In the genomic region with DNA sequence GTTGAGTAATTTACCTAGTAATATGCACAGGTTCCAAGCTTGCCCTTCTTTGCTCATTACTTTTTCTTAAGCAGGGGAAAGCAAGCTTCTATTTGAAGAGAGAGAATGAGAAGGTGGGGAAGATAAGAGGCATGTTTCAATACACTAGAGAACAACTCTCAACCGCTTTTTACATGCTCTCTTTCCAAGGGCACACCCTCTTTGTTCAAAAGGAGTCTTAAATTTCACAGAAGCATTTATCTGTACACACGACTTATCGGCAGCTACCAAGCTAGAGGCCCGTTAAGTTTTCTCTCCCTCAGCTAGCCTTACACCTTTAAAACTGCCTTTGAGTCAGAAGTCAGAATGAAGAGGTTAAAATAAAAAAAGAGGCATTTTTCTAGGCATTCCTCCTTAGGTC, we compare ENCODE assay signal across 1 cellular context.
TF ChIP-seq lines count a peak whose summit lies in the region.

No MANE protein-coding gene starts in this region.

TF ChIP-seq in K562, 482 proteins besides CTCF, POLR2A, EP300 and RAD21 (continued from another document):
- peak; percentile 66; the same call in 1 of the 2 replicates for TF ChIP-seq LEF1 (IDR thresholded peaks at IDR 0.05)
- peak; percentile 70 for TF ChIP-seq SMARCA4 (IDR thresholded peaks at IDR 0.05)
- peak; percentile 57; the same call in 1 of the 2 replicates for TF ChIP-seq EP400 (IDR thresholded peaks at IDR 0.05)
- TF ChIP-seq SUPT5H (IDR thresholded peaks at IDR 0.05): no peak
- TF ChIP-seq MAFF (IDR thresholded peaks at IDR 0.05; ENCODE audit: low read length): 0 out of 2 replicates have a peak, but pooled peaks have one; percentile 5
- peak in 1 of 2 experiments; percentile 24; a peak in 1 of 4 replicates for TF ChIP-seq RCOR1 (IDR thresholded peaks at IDR 0.05; ENCODE audit: borderline replicate concordance in 1 of 2, low read depth in 2 of 2, low read length in 2 of 2)
- peak; percentile 12; the same call in 1 of the 2 replicates for TF ChIP-seq TAL1 (IDR thresholded peaks at IDR 0.05)
- TF ChIP-seq ESRRA (IDR thresholded peaks at IDR 0.05; ENCODE audit: borderline replicate concordance, low read depth): no peak
- TF ChIP-seq CXXC5 (CRISPR knock-in tag; IDR thresholded peaks at IDR 0.05): peak; percentile 47; the same call in 1 of the 2 replicates
- TF ChIP-seq CHAMP1 (IDR thresholded peaks at IDR 0.05): 0 out of 2 replicates have a peak, but pooled peaks have one; percentile 52
- no peak for TF ChIP-seq RBFOX2 (IDR thresholded peaks at IDR 0.05; ENCODE audit: low read depth, low read length)
- peak; percentile 50; the same call in 1 of the 2 replicates for TF ChIP-seq MYC (IDR thresholded peaks at IDR 0.05; ENCODE audit: low read depth, low read length)
- TF ChIP-seq MYC (CRISPR knock-in tag; IDR thresholded peaks at IDR 0.05; ENCODE audit: borderline replicate concordance, low read depth): no peak
- 0 out of 2 replicates have a peak, but pooled peaks have one; percentile 62 for TF ChIP-seq NBN (IDR thresholded peaks at IDR 0.05; ENCODE audit: low read depth)
- TF ChIP-seq MNT (conservative IDR thresholded peaks at IDR 0.05): peak; percentile 47 to 70; a peak in 3 of 4 replicates
- no peak for TF ChIP-seq SMC3 (conservative IDR thresholded peaks at IDR 0.05; ENCODE audit: insufficient read depth, low read depth, low read length)
- TF ChIP-seq CBFA2T2 (conservative IDR thresholded peaks at IDR 0.05): 0 out of 2 replicates have a peak, but pooled peaks have one; percentile 24
- peak; percentile 20 for TF ChIP-seq MEIS2 (IDR thresholded peaks at IDR 0.05; ENCODE audit: partially characterized antibody)
- TF ChIP-seq MYBL2 (IDR thresholded peaks at IDR 0.05; ENCODE audit: low read depth): peak; percentile 75; the same call in 1 of the 2 replicates
- no peak for TF ChIP-seq MYBL2 (CRISPR knock-in tag; IDR thresholded peaks at IDR 0.05; ENCODE audit: borderline replicate concordance)
- 0 out of 2 replicates have a peak, but pooled peaks have one; percentile 22 for TF ChIP-seq NFRKB (IDR thresholded peaks at IDR 0.05; ENCODE audit: low read depth)
- TF ChIP-seq NR2C1 (IDR thresholded peaks at IDR 0.05): no peak
- no peak for TF ChIP-seq NR2C1 (tag; IDR thresholded peaks at IDR 0.05)
- TF ChIP-seq, protein P1, sequence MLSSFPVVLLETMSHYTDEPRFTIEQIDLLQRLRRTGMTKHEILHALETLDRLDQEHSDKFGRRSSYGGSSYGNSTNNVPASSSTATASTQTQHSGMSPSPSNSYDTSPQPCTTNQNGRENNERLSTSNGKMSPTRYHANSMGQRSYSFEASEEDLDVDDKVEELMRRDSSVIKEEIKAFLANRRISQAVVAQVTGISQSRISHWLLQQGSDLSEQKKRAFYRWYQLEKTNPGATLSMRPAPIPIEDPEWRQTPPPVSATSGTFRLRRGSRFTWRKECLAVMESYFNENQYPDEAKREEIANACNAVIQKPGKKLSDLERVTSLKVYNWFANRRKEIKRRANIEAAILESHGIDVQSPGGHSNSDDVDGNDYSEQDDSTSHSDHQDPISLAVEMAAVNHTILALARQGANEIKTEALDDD (IDR thresholded peaks at IDR 0.05): peak; percentile 63
